ENCODE assay signal across 1 cellular context in the genomic region with DNA sequence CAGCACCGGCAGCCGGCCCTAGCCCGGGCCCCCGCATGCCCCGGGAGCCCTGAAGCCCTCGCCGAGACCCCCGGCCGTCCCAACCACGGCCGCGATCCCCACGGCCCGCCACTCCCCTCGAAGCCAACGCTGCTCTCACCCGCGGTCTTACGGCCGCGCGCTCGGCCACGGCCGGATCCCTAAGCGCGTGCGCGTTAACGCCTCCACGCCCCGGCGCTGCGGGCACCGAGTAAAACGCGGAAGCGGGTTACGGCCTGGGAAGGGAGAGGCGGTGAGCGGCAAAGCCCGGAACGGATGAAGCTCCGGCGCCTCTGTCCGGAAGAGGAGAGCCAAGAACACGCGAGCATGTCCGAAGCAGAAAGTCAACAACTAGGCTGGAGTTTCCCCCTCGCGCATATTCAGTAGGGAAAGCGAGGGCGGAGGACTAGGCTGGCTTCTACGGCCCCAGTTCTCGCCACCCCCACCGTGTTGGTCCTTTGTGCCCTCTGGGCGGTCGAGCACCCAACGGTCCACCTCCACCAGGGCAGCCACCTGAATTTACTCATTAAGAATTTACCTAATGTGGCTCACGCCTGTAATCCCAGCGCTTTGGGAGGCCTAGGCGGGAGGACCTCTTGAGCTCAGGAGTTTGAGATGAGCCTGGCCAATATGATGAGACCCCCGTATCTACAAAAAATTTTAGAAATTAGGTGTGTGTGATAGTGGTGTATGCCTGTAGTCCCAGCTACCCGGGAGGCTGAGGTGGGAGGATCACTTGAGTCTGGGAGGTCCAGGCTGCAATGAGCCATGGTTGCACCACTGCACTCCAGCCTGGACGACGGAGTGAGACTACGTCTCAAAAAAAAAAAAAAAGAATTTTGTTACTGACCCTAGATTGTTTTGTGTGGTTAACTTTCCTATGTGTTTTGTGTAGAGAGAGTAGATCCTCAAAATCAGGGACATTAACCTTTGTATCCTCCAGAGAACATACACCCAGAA.
A peak's percentile ranks its signal among the peaks of the same experiment; 100 is the strongest.
TF ChIP-seq lines count a peak whose summit lies in the region.

A gene (minus strand): TSS at position 169 of the 978 bp plus-strand sequence. CDS start 1,177 bp downstream, outside the sequence.

TF ChIP-seq in HepG2, 621 proteins besides CTCF, POLR2A, EP300 and RAD21 (continued from another document and continues in another):
- TF ChIP-seq, protein P1, sequence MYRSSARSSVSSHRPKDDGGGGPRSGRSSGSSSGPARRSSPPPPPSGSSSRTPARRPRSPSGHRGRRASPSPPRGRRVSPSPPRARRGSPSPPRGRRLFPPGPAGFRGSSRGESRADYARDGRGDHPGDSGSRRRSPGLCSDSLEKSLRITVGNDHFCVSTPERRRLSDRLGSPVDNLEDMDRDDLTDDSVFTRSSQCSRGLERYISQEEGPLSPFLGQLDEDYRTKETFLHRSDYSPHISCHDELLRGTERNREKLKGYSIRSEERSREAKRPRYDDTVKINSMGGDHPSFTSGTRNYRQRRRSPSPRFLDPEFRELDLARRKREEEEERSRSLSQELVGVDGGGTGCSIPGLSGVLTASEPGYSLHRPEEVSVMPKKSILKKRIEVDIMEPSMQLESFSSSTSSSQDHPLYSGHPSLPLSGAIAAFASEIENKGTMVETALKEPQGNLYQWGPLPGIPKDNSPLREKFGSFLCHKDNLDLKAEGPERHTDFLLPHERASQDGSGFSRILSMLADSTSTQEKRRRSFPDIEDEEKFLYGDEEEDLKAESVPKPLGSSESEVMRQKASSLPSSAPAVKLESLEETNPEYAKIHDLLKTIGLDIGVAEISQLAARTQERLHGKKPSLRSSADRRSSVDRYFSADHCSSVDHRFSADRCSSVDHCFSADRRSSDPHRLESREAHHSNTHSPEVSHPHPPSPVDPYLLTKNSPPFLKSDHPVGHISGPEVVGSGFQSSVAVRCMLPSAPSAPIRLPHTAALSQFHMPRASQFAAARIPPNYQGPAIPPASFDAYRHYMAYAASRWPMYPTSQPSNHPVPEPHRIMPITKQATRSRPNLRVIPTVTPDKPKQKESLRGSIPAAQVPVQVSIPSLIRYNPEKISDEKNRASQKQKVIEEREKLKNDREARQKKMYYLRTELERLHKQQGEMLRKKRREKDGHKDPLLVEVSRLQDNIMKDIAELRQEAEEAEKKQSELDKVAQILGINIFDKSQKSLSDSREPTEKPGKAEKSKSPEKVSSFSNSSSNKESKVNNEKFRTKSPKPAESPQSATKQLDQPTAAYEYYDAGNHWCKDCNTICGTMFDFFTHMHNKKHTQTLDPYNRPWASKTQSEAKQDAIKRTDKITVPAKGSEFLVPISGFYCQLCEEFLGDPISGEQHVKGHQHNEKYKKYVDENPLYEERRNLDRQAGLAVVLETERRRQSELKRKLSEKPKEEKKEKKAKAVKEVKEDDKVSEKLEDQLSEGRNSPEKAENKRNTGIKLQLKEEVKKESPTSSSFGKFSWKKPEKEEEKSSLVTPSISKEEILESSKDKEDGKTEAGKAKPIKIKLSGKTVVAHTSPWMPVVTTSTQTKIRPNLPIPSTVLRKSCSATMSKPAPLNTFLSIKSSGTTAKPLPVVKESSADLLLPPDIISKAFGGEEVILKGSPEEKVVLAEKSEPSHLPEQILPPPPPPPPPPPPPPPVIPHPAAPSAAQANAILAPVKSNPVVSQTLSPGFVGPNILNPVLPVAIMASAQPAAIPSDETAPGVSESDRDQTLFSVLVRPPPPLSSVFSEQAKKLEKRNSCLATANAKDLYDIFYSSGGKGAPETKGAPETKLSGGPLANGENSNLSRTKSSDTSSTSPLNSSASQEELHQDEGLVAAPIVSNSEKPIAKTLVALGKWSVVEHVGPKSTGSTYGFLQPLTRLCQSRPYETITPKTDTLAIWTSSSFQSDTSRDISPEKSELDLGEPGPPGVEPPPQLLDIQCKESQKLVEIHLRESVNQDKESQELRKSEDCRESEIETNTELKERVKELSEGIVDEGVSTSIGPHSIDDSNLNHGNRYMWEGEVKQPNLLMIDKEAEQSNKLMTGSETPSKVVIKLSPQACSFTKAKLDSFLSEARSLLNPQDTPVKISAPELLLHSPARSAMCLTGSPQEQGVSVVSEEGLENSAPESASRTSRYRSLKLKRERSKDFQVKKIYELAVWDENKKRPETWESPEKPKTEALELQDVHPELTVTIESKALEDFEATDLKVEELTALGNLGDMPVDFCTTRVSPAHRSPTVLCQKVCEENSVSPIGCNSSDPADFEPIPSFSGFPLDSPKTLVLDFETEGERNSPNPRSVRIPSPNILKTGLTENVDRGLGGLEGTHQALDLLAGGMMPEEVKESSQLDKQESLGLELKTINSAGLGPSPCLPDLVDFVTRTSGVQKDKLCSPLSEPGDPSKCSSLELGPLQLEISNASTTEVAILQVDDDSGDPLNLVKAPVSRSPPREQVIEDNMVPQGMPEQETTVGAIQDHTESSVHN (CRISPR knock-in tag; IDR thresholded peaks at IDR 0.05) = peak; percentile 52; the same call in 1 of the 2 replicates
- TF ChIP-seq, protein P2, sequence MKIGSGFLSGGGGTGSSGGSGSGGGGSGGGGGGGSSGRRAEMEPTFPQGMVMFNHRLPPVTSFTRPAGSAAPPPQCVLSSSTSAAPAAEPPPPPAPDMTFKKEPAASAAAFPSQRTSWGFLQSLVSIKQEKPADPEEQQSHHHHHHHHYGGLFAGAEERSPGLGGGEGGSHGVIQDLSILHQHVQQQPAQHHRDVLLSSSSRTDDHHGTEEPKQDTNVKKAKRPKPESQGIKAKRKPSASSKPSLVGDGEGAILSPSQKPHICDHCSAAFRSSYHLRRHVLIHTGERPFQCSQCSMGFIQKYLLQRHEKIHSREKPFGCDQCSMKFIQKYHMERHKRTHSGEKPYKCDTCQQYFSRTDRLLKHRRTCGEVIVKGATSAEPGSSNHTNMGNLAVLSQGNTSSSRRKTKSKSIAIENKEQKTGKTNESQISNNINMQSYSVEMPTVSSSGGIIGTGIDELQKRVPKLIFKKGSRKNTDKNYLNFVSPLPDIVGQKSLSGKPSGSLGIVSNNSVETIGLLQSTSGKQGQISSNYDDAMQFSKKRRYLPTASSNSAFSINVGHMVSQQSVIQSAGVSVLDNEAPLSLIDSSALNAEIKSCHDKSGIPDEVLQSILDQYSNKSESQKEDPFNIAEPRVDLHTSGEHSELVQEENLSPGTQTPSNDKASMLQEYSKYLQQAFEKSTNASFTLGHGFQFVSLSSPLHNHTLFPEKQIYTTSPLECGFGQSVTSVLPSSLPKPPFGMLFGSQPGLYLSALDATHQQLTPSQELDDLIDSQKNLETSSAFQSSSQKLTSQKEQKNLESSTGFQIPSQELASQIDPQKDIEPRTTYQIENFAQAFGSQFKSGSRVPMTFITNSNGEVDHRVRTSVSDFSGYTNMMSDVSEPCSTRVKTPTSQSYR (CRISPR knock-in tag; IDR thresholded peaks at IDR 0.05; ENCODE audit: borderline replicate concordance) = peak; percentile 74
- TF ChIP-seq ADNP (CRISPR knock-in tag; IDR thresholded peaks at IDR 0.05) = peak; percentile 81; the same call in 1 of the 2 replicates
- peak; percentile 88 for TF ChIP-seq ZNF317 (CRISPR knock-in tag; IDR thresholded peaks at IDR 0.05)
- TF ChIP-seq ZNF510 (CRISPR knock-in tag; IDR thresholded peaks at IDR 0.05; ENCODE audit: low read depth) = peak; percentile 93; the same call in 1 of the 2 replicates
- TF ChIP-seq SAP130 (CRISPR knock-in tag; IDR thresholded peaks at IDR 0.05; ENCODE audit: low read depth) = peak; percentile 95
- TF ChIP-seq ZNF777 (CRISPR knock-in tag; IDR thresholded peaks at IDR 0.05) = peak; percentile 75
- TF ChIP-seq, protein P3, sequence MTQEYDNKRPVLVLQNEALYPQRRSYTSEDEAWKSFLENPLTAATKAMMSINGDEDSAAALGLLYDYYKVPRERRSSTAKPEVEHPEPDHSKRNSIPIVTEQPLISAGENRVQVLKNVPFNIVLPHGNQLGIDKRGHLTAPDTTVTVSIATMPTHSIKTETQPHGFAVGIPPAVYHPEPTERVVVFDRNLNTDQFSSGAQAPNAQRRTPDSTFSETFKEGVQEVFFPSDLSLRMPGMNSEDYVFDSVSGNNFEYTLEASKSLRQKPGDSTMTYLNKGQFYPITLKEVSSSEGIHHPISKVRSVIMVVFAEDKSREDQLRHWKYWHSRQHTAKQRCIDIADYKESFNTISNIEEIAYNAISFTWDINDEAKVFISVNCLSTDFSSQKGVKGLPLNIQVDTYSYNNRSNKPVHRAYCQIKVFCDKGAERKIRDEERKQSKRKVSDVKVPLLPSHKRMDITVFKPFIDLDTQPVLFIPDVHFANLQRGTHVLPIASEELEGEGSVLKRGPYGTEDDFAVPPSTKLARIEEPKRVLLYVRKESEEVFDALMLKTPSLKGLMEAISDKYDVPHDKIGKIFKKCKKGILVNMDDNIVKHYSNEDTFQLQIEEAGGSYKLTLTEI (CRISPR knock-in tag; conservative IDR thresholded peaks at IDR 0.05) = no peak
- TF ChIP-seq ATF7 (IDR thresholded peaks at IDR 0.05) = no peak
- TF ChIP-seq ATF7 (CRISPR knock-in tag; IDR thresholded peaks at IDR 0.05) = peak; percentile 86; the same call in 1 of the 2 replicates
- peak; percentile 85 for TF ChIP-seq PHF20 (CRISPR knock-in tag; IDR thresholded peaks at IDR 0.05)
- TF ChIP-seq ZNF556 (CRISPR knock-in tag; IDR thresholded peaks at IDR 0.05; ENCODE audit: borderline replicate concordance) = peak; percentile 99; the same call in 1 of the 2 replicates
- TF ChIP-seq NFIB (CRISPR knock-in tag; IDR thresholded peaks at IDR 0.05; ENCODE audit: borderline replicate concordance) = no peak
- peak; percentile 93 for TF ChIP-seq ZNF160 (CRISPR knock-in tag; IDR thresholded peaks at IDR 0.05)
- TF ChIP-seq, protein P4, sequence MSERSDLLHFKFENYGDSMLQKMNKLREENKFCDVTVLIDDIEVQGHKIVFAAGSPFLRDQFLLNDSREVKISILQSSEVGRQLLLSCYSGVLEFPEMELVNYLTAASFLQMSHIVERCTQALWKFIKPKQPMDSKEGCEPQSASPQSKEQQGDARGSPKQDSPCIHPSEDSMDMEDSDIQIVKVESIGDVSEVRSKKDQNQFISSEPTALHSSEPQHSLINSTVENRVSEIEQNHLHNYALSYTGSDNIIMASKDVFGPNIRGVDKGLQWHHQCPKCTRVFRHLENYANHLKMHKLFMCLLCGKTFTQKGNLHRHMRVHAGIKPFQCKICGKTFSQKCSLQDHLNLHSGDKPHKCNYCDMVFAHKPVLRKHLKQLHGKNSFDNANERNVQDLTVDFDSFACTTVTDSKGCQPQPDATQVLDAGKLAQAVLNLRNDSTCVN (CRISPR knock-in tag; IDR thresholded peaks at IDR 0.05; ENCODE audit: borderline replicate concordance) = peak; percentile 94
- peak; percentile 93 for TF ChIP-seq ZNF12 (CRISPR knock-in tag; IDR thresholded peaks at IDR 0.05)
- TF ChIP-seq ARNTL (CRISPR knock-in tag; IDR thresholded peaks at IDR 0.05) = peak; percentile 73; the same call in 1 of the 2 replicates
- peak; percentile 88; the same call in 1 of the 2 replicates for TF ChIP-seq KLF12 (CRISPR knock-in tag; IDR thresholded peaks at IDR 0.05; ENCODE audit: borderline replicate concordance)
- TF ChIP-seq KLF11 (CRISPR knock-in tag; IDR thresholded peaks at IDR 0.05) = peak; percentile 98
- TF ChIP-seq ZNF431 (CRISPR knock-in tag; IDR thresholded peaks at IDR 0.05; ENCODE audit: borderline replicate concordance, low read depth) = peak; percentile 74; the same call in 1 of the 2 replicates
- peak; percentile 99; the same call in 1 of the 2 replicates for TF ChIP-seq THYN1 (CRISPR knock-in tag; IDR thresholded peaks at IDR 0.05; ENCODE audit: borderline replicate concordance, low read depth)
- TF ChIP-seq, protein P5, sequence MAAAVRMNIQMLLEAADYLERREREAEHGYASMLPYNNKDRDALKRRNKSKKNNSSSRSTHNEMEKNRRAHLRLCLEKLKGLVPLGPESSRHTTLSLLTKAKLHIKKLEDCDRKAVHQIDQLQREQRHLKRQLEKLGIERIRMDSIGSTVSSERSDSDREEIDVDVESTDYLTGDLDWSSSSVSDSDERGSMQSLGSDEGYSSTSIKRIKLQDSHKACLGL (CRISPR knock-in tag; IDR thresholded peaks at IDR 0.05) = peak; percentile 90; the same call in 1 of the 2 replicates
- TF ChIP-seq PCBP2 (optimal IDR thresholded peaks at IDR 0.05; ENCODE audit: low read depth, low read length, poor library complexity, severe bottlenecking) = peak; percentile 29
- peak; percentile 100 for TF ChIP-seq ZNF547 (CRISPR knock-in tag; IDR thresholded peaks at IDR 0.05)
- TF ChIP-seq SMC3 (IDR thresholded peaks at IDR 0.05; ENCODE audit: low read length) = peak; percentile 21; the same call in 1 of the 2 replicates
- peak; percentile 87 for TF ChIP-seq ZBTB1 (CRISPR knock-in tag; IDR thresholded peaks at IDR 0.05; ENCODE audit: borderline replicate concordance)
- TF ChIP-seq CEBPB (IDR thresholded peaks at IDR 0.05; ENCODE audit: borderline replicate concordance, low read depth, low read length) = no peak
- no peak for TF ChIP-seq ZNF775 (CRISPR knock-in tag; IDR thresholded peaks at IDR 0.05; ENCODE audit: borderline replicate concordance)
- TF ChIP-seq, protein P6, sequence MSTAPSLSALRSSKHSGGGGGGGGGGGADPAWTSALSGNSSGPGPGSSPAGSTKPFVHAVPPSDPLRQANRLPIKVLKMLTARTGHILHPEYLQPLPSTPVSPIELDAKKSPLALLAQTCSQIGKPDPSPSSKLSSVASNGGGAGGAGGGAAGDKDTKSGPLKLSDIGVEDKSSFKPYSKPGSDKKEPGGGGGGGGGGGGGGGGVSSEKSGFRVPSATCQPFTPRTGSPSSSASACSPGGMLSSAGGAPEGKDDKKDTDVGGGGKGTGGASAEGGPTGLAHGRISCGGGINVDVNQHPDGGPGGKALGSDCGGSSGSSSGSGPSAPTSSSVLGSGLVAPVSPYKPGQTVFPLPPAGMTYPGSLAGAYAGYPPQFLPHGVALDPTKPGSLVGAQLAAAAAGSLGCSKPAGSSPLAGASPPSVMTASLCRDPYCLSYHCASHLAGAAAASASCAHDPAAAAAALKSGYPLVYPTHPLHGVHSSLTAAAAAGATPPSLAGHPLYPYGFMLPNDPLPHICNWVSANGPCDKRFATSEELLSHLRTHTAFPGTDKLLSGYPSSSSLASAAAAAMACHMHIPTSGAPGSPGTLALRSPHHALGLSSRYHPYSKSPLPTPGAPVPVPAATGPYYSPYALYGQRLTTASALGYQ (CRISPR knock-in tag; IDR thresholded peaks at IDR 0.05) = peak; percentile 90
- TF ChIP-seq KDM2A (CRISPR knock-in tag; IDR thresholded peaks at IDR 0.05; ENCODE audit: borderline replicate concordance, low read depth) = peak; percentile 99
- TF ChIP-seq POLR2AphosphoS2 (IDR thresholded peaks at IDR 0.05; ENCODE audit: low read depth, low read length) = no peak
- TF ChIP-seq STAG1 (CRISPR knock-in tag; IDR thresholded peaks at IDR 0.05) = peak; percentile 38
- TF ChIP-seq, protein P7, sequence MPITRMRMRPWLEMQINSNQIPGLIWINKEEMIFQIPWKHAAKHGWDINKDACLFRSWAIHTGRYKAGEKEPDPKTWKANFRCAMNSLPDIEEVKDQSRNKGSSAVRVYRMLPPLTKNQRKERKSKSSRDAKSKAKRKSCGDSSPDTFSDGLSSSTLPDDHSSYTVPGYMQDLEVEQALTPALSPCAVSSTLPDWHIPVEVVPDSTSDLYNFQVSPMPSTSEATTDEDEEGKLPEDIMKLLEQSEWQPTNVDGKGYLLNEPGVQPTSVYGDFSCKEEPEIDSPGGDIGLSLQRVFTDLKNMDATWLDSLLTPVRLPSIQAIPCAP (CRISPR knock-in tag; IDR thresholded peaks at IDR 0.05; ENCODE audit: low read depth) = no peak
- TF ChIP-seq KDM1A (CRISPR knock-in tag; IDR thresholded peaks at IDR 0.05) = peak; percentile 85; the same call in 1 of the 2 replicates
- peak; percentile 96 for TF ChIP-seq MTA1 (CRISPR knock-in tag; IDR thresholded peaks at IDR 0.05; ENCODE audit: borderline replicate concordance)
